In the genomic region with DNA sequence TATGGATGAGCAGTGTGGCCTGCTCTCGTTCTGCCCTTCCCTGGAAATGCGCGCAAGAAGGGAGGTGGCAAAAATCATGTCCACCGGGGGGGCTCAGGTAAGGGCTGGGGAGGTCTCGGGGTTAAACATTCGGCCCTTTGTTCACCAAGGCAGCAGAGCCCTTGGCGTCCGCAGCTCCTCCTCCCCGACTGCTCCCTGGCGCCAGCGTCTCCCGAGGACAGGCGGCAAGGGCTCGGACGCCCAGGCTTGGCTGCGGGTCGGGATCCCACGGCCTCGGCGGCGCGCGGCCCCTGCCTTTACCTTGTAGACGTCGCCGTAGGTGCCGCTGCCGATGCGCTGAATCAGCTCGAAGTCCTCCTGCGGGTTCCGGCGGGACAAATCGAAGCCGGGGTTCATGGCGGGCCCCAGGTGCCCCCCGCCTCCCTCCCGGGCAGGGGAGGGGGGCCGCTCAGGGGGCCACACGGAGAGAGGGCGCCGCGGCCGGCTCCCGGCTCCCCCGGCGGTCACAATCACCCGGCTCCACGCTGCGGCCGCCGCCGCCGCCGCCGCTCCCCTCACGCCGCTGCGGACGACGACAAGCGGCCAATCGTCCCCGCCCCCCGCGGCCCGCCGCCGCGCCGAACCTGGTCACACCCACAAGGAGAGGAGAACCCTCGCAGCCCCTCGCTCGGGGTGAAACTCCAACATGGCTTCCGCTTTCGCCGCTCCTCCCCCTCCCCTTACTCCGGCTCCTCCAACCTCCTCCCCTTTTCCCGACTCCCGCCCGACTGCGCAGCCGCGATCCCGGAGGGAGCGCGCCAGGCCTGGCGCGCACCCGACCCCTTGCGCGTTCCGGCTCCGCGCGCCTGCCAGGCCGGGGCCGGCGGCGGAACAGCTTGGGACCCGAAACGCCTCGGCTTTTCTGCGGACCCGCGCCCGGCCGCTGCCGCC, we compare ENCODE assay signal across 8 cellular contexts. TPM values are rescaled to one million over a fixed set of nuclear protein-coding genes. Genes with fewer than 3 reads are reported as not detected.
A peak's percentile ranks its signal among the peaks of the same experiment; 100 is the strongest.
DNase-seq lines count a peak whose midpoint lies in the region; ATAC-seq and TF ChIP-seq lines count a peak whose summit lies in the region.

A gene (minus strand): TSS at position 694 of the 930 bp plus-strand sequence. CDS start 298 bp downstream, at position 396.

- CTCF ChIA-PET in PC-3 (lab: Charles Lee) = no interaction called here

- peak within 1 kb of the TSS; percentile 60 for H2AFZ ChIP-seq in PC-3 (ENCODE audit: low read length)

- H3K36me3 Mint-ChIP-seq in IgD-negative memory B cell = no peaks in the 10 kb centered on the region

- no TSS peak for BruUV-seq in PC-3 (replicated peaks; lab: Mats Ljungman, UMichigan)

- H3K36me3 ChIP-seq in PC-3 (ENCODE audit: low read depth, low read length) = no peaks in the 10 kb centered on the region
- no peaks in the 10 kb centered on the region for H3K36me3 ChIP-seq in mucosa of rectum (ENCODE audit: control insufficient read depth in 2 of 2, insufficient read depth in 2 of 2, low read length in 2 of 2)

- H3K4me3 ChIP-seq in PC-3 (ENCODE audit: low read length) (peak within 1 kb of the TSS; percentile 92), mucosa of rectum (ENCODE audit: low read length in 2 of 2) (peak within 1 kb of the TSS; percentile 89 to 95)

- peaks cover 4 to 22% (median 22%) of the 10 kb centered on the region in 3 donors for H3K4me1 Mint-ChIP-seq in IgD-negative memory B cell

- H3K27ac ChIP-seq in PC-3 (ENCODE audit: low read length) (peak within 1 kb of the TSS; percentile 87), mucosa of rectum (ENCODE audit: low read depth in 2 of 2, low read length in 2 of 2) (peak within 1 kb of the TSS; percentile 88 to 92)

- TF ChIP-seq POLR2A in erythroblast (IDR thresholded peaks at IDR 0.05; ENCODE audit: low read length) = peak; percentile 49

- DNase-seq in DMS 273 treated with DMSO at 0.1 percent for 48 hours (lab: John Stamatoyannopoulos, UW) (peak; percentile 91), PC-3 (peak; percentile 96), erythroblast (lab: John Stamatoyannopoulos, UW) (peak; percentile 88 to 91)
- peak; percentile 77 for DNase-seq in activated T-cell treated with anti-CD3 and anti-CD28 coated beads, Interleukin-2, amount 50 U/mL, for 1 hour
- DNase-seq in stimulated activated CD8-positive, alpha-beta memory T cell treated with anti-CD3 and anti-CD28 coated beads, Interleukin-4, amount 100 ng/mL, for 4 hours (ENCODE audit: low read depth in 2 of 2, low spot score in 1 of 2) = peak; percentile 44 to 58

- peaks cover 61% of the 10 kb centered on the region for H3K4me1 ChIP-seq in PC-3 (ENCODE audit: insufficient read depth, low read length)
- H3K4me1 ChIP-seq in mucosa of rectum (ENCODE audit: control insufficient read depth in 2 of 2, insufficient read depth in 2 of 2, low read length in 2 of 2) = peaks cover 9% of the 10 kb centered on the region in 2 donors

- peaks cover 1% of the 10 kb centered on the region for H3K27me3 Mint-ChIP-seq in IgD-negative memory B cell

- peak within 1 kb of the TSS; percentile 94 for H3K9ac ChIP-seq in PC-3 (ENCODE audit: low read length)
- peak within 1 kb of the TSS; percentile 94 for H3K9ac ChIP-seq in mucosa of rectum (ENCODE audit: low read depth in 1 of 2, low read length in 2 of 2)

- ATAC-seq in GM21529 (IDR thresholded peaks at IDR 0.05; ENCODE audit: unreplicated experiment) = peak; percentile 73
- peak; percentile 73 for ATAC-seq in PC-3

- intact Hi-C loops in PC-3 (cut with micrococcal nuclease) = loop anchor here (1.0 to 10.0 kb wide), 5 partner anchors 50 to 208 kb away; no protein-coding TSS in a partner anchor

- H3K27ac Mint-ChIP-seq in IgD-negative memory B cell = peak within 1 kb of the TSS; percentile 28 to 72 (median 67)

- H3K4me3 Mint-ChIP-seq in IgD-negative memory B cell = peak within 1 kb of the TSS; percentile 85 to 98 (median 92)

- H4K20me1 ChIP-seq in PC-3 (ENCODE audit: low read length) = peaks cover 44% of the 10 kb centered on the region

- no peaks in the 10 kb centered on the region for H3K27me3 ChIP-seq in PC-3 (ENCODE audit: low read length)
- H3K27me3 ChIP-seq in mucosa of rectum (ENCODE audit: control insufficient read depth in 2 of 2, insufficient read depth in 2 of 2, low read length in 2 of 2) = no peaks in the 10 kb centered on the region

- no peak for TF ChIP-seq CTCF in PC-3 (conservative IDR thresholded peaks at IDR 0.05; ENCODE audit: low read depth, low read length)

- H3K9me2 ChIP-seq in PC-3 (replicated peaks; ENCODE audit: low read length) = no peaks in the 10 kb centered on the region

- H3K9me3 Mint-ChIP-seq in IgD-negative memory B cell = no peaks in the 10 kb centered on the region

- H3K9me3 ChIP-seq in PC-3 (ENCODE audit: low read length) = no peaks in the 10 kb centered on the region
- no peaks in the 10 kb centered on the region for H3K9me3 ChIP-seq in mucosa of rectum (ENCODE audit: control insufficient read depth in 2 of 2, low read length in 2 of 2)

- H3K4me2 ChIP-seq in PC-3 (ENCODE audit: low read length) = peak within 1 kb of the TSS; percentile 97

- POLR2A ChIA-PET in PC-3 (lab: Charles Lee; ENCODE audit: unreplicated experiment) = interaction anchor here (0.5 to 1.3 kb wide), 6 partner anchors 55 to 281 kb away, joined by 3 to 13 read pairs (median 3); no protein-coding TSS in a partner anchor

- peaks cover 84% of the 10 kb centered on the region for H3K79me2 ChIP-seq in PC-3 (ENCODE audit: low read length)

- H3F3A ChIP-seq in PC-3 (ENCODE audit: low read length, unreplicated experiment) = no peaks in the 10 kb centered on the region

RNA-seq across cellular contexts. Expression of the gene that starts here (rescaled TPM):
- 1.1 TPM for polyA plus RNA-seq in IgD-negative memory B cell
- total RNA-seq in PC-3 (2014; rRNA removed) = 81.1 and 97.4 TPM in 2 replicates

Comparison
In these comparisons a context has a peak if more than half of its experiments do, and no peak if none do; other contexts are left out.
1. Peak in every context shown above with its lines: DNase-seq, ATAC-seq, H3K4me3 ChIP-seq and H3K27ac ChIP-seq.